12 cellular contexts compared by ENCODE assay signal in genomic region chr1:8736927-8737326, GRCh38.
"Had no signal": no experiment of that assay in that cellular context is flagged by ENCODE, and none has a peak within 500 bp of the region (broad histone marks: within the 10 kb centered on the region; RNA-seq: fewer than 3 reads in every experiment).

No MANE protein-coding gene starts in this region.

- H3K4me3 ChIP-seq: cardiac muscle cell, hepatocyte, prostate gland, tibial artery, uterus had no signal

- FAIRE-seq: kidney had no signal

- H3K4me1 ChIP-seq: prostate gland, uterus had no signal

- ATAC-seq: esophagus mucosa; stimulated activated effector memory CD8-positive, alpha-beta T cell treated with anti-CD3 and anti-CD28 coated beads, Interleukin-12 subunit alpha, Interleukin-12 subunit beta, amount 100 ng/mL, for 72 hours had no signal

- H3K36me3 ChIP-seq: cardiac muscle cell, prostate gland, uterus had no signal

- H3K9me3 ChIP-seq: prostate gland, uterus had no signal

- H3K27me3 ChIP-seq: cardiac muscle cell, hepatocyte, tibial artery, uterus had no signal

- DNase-seq: activated CD4-positive, alpha-beta T cell treated with anti-CD3 and anti-CD28 coated beads, Interleukin-2, amount 50 U/mL, for 4 hours; activated CD4-positive, CD25-positive, alpha-beta regulatory T cell treated with anti-CD3 and anti-CD28 coated beads, Interleukin-2, amount 50 U/mL, for 72 hours; activated naive CD4-positive, alpha-beta T cell treated with anti-CD3 and anti-CD28 coated beads, Interleukin-2, amount 10 ng/mL, durations not matched to agents 7 days and 5 days; activated T-cell treated with anti-CD3 and anti-CD28 coated beads for 4 hours; kidney; tibial artery; uterus had no signal

- H3K27ac ChIP-seq: cardiac muscle cell, hepatocyte, prostate gland had no signal
